In genomic region chr5:139765409-139766217, GRCh38 we compare ENCODE assay signal across 8 cellular contexts. TPM values are rescaled to one million over a fixed set of nuclear protein-coding genes. Genes with fewer than 3 reads are reported as not detected.
DNase-seq lines count a peak whose midpoint lies in the region; ATAC-seq, FAIRE-seq and TF ChIP-seq lines count a peak whose summit lies in the region.

No MANE protein-coding gene starts in this region.

- CTCF ChIA-PET in RWPE1 (lab: Yijun Ruan, JAX), result interaction anchor here (0.5 to 8.5 kb wide), 80 partner anchors 8 to 1263 kb away, joined by 3 to 161 read pairs (median 4); partner anchors contain the start of gene CXXC5

- peaks cover 52% of the 10 kb centered on the region for H3K27me3 ChIP-seq in HUES48 (ENCODE audit: control insufficient read depth, insufficient read depth, low read length)
- peaks cover 56% of the 10 kb centered on the region for H3K27me3 ChIP-seq in neutrophil
- peaks cover 16% of the 10 kb centered on the region for H3K27me3 ChIP-seq in suprapubic skin

- TF ChIP-seq CTCF in RWPE1 (conservative IDR thresholded peaks at IDR 0.05; ENCODE audit: low read depth), result peak; percentile 100
- TF ChIP-seq CTCF in neutrophil (IDR thresholded peaks at IDR 0.05), result peak; percentile 88
- peak; percentile 89 to 98 for TF ChIP-seq CTCF in suprapubic skin (IDR thresholded peaks at IDR 0.05)

- FAIRE-seq in frontal cortex (lab: Jason Lieb, UNC), result no peak

- 0 out of 2 replicates have a peak overlapping the region, but pooled peaks have one; percentile 22 for H3K9ac ChIP-seq in HUES48 (ENCODE audit: low read depth, low read length)

- POLR2A ChIA-PET in RWPE1 (lab: Yijun Ruan, JAX; ENCODE audit: low non-redundant PET), result no interaction called here

- no peak for TF ChIP-seq EP300 in suprapubic skin (IDR thresholded peaks at IDR 0.05)

- WGBS in suprapubic skin, result 25% methylated on average over 18 of the region's 46 CpGs

- DNase-seq in Caki2 (ENCODE audit: low read depth), result peak; percentile 77
- DNase-seq in RWPE1 (ENCODE audit: low spot score), result peak; percentile 87
- peak; percentile 67 to 87 (median 80) for DNase-seq in activated naive CD4-positive, alpha-beta T cell (lab: John Stamatoyannopoulos, UW)
- peak; percentile 80 to 84 for DNase-seq in frontal cortex (ENCODE audit: low spot score in 2 of 2)
- DNase-seq in suprapubic skin (ENCODE audit: low spot score in 2 of 2), result peak; percentile 85 to 88

- TF ChIP-seq POLR2A in suprapubic skin (IDR thresholded peaks at IDR 0.05), result no peak

- in situ Hi-C loops in Caki2 (cut with HindIII; ENCODE audit: low pct_unique_long_range_greater_than_20kb, low sequenced_read_pairs), result no loop called here

- peak overlapping the region; percentile 74 for H3K4me3 ChIP-seq in HUES48 (ENCODE audit: low read depth, low read length)
- H3K4me3 ChIP-seq in neutrophil (ENCODE audit: low read depth in 1 of 2, low read length in 1 of 2), result peak overlapping the region; percentile 66 to 78
- peak overlapping the region; percentile 56 for H3K4me3 ChIP-seq in suprapubic skin

- peaks cover 17% of the 10 kb centered on the region for H3K4me1 ChIP-seq in HUES48 (ENCODE audit: control insufficient read depth, insufficient read depth, low read length)
- peaks cover 0 to 5% of the 10 kb centered on the region in 2 experiments for H3K4me1 ChIP-seq in neutrophil (ENCODE audit: control insufficient read depth in 1 of 2, insufficient read depth in 1 of 2, low read depth in 1 of 2, low read length in 1 of 2)
- H3K4me1 ChIP-seq in suprapubic skin, result peaks cover 10% of the 10 kb centered on the region

- no peaks in the 10 kb centered on the region for H3K9me3 ChIP-seq in HUES48 (ENCODE audit: control insufficient read depth, insufficient read depth, low read length)
- no peaks in the 10 kb centered on the region for H3K9me3 ChIP-seq in neutrophil
- H3K9me3 ChIP-seq in suprapubic skin, result no peaks in the 10 kb centered on the region

- peak; percentile 77 for ATAC-seq in GM21367 (IDR thresholded peaks at IDR 0.05; ENCODE audit: unreplicated experiment)

- no peak overlapping the region for H3K27ac ChIP-seq in HUES48 (ENCODE audit: low read depth, low read length)
- no peak overlapping the region for H3K27ac ChIP-seq in RWPE1
- no peak overlapping the region for H3K27ac ChIP-seq in neutrophil
- no peak overlapping the region for H3K27ac ChIP-seq in suprapubic skin

- H3K36me3 ChIP-seq in HUES48 (ENCODE audit: control insufficient read depth, insufficient read depth, low read length), result no peaks in the 10 kb centered on the region
- H3K36me3 ChIP-seq in neutrophil, result no peaks in the 10 kb centered on the region
- no peaks in the 10 kb centered on the region for H3K36me3 ChIP-seq in suprapubic skin

RNA-seq across cellular contexts. Expression of gene PSD2, which starts 30.0 kb away (rescaled TPM):
- not detected in 2 replicates for total RNA-seq in Caki2 (2014; rRNA removed; shearing (Covaris generic); ENCODE audit: low replicate concordance)
- total RNA-seq in frontal cortex (15.9 TPM), suprapubic skin (under 1 TPM in 3 of 4 donors, not detected in 1; 0.08 to 0.13 (median 0.10) TPM)

Comparison
In these comparisons a context has a peak if more than half of its experiments do, and no peak if none do; other contexts are left out.
1. RNA of gene PSD2, which starts 30.0 kb away (total RNA-seq): 15.9 TPM in frontal cortex (single experiment); 0.08 to 0.13 TPM in suprapubic skin and not detected in Caki2; every median in the first group is over 10 times any median in the second.
2. Peak in every context shown above with its lines, with median percentiles within 50 percentile points of each other: DNase-seq, H3K4me3 ChIP-seq and CTCF ChIP-seq.